In genomic region chr13:98289339-98289935, GRCh38 we compare ENCODE assay signal across 17 cellular contexts.
"Had no signal": no experiment of that assay in that cellular context is flagged by ENCODE, and none has a peak within 500 bp of the region (broad histone marks: within the 10 kb centered on the region; RNA-seq: fewer than 3 reads in every experiment).

No MANE protein-coding gene starts in this region.

- H3K27ac ChIP-seq: coronary artery, heart right ventricle, testis, tibial nerve had no signal

- H3K36me3 Mint-ChIP-seq: naive B cell; stimulated activated naive B cell treated with anti-CD40 and anti-IgM and Interleukin-4, amounts not matched to agents 10 μg/mL and 1 μg/mL and 100 μg/mL, for 72 hours had no signal

- H3K4me1 Mint-ChIP-seq: naive B cell; stimulated activated naive B cell treated with anti-CD40 and anti-IgM and Interleukin-4, amounts not matched to agents 10 μg/mL and 1 μg/mL and 100 μg/mL, for 72 hours; stimulated activated naive CD8-positive, alpha-beta T cell treated with anti-CD3 and anti-CD28 coated beads, Interleukin-15, amount 100 ng/mL, for 72 hours had no signal

- ATAC-seq: heart right ventricle; right cardiac atrium; stimulated activated naive B cell treated with anti-CD40 and anti-IgM and Interleukin-4, amounts not matched to agents 10 μg/mL and 1 μg/mL and 100 μg/mL, for 72 hours; stimulated activated naive CD8-positive, alpha-beta T cell treated with anti-CD3 and anti-CD28 coated beads, Interleukin-15, amount 100 ng/mL, for 72 hours had no signal

- H3K4me3 ChIP-seq: coronary artery, heart right ventricle, testis, tibial nerve had no signal

- H3K9me3 ChIP-seq: heart right ventricle, testis, tibial nerve had no signal

- H3K36me3 ChIP-seq: heart right ventricle, tibial nerve had no signal

- H3K4me3 Mint-ChIP-seq: naive B cell; nephron; stimulated activated naive B cell treated with anti-CD40 and anti-IgM and Interleukin-4, amounts not matched to agents 10 μg/mL and 1 μg/mL and 100 μg/mL, for 72 hours; stimulated activated naive CD8-positive, alpha-beta T cell treated with anti-CD3 and anti-CD28 coated beads, Interleukin-15, amount 100 ng/mL, for 72 hours had no signal

- H3K27ac Mint-ChIP-seq: naive B cell; nephron; stimulated activated naive B cell treated with anti-CD40 and anti-IgM and Interleukin-4, amounts not matched to agents 10 μg/mL and 1 μg/mL and 100 μg/mL, for 72 hours; stimulated activated naive CD8-positive, alpha-beta T cell treated with anti-CD3 and anti-CD28 coated beads, Interleukin-15, amount 100 ng/mL, for 72 hours had no signal

- DNase-seq: effector CD4-positive, alpha-beta T cell; foreskin melanocyte; heart right ventricle; hypothalamus; kidney glomerular epithelial cell; mesendoderm; naive B cell; posterior cingulate gyrus; right cardiac atrium; stimulated activated CD4-positive, alpha-beta T cell treated with anti-CD3 and anti-CD28 coated beads, Interleukin-2, amount 100 ng/mL, for 24 hours; stimulated activated CD4-positive, alpha-beta T cell treated with anti-CD3 and anti-CD28 coated beads, Interleukin-4, amount 100 ng/mL, for 4 hours; stimulated activated naive B cell treated with anti-CD40 and anti-IgM and Interleukin-4, amounts not matched to agents 10 μg/mL and 1 μg/mL and 100 μg/mL, for 72 hours; stimulated activated naive CD8-positive, alpha-beta T cell treated with anti-CD3 and anti-CD28 coated beads, Interleukin-15, amount 100 ng/mL, for 72 hours; testis had no signal

- H3K27me3 ChIP-seq: heart right ventricle, testis, tibial nerve had no signal

- H3K9me3 Mint-ChIP-seq: nephron; stimulated activated naive CD8-positive, alpha-beta T cell treated with anti-CD3 and anti-CD28 coated beads, Interleukin-15, amount 100 ng/mL, for 72 hours had no signal
